In genomic region chr3:186569779-186570095, GRCh38 we compare ENCODE assay signal across 8 cellular contexts. TPM values are rescaled to one million over a fixed set of nuclear protein-coding genes. Genes with fewer than 3 reads are reported as not detected.
DNase-seq lines count a peak whose midpoint lies in the region; ATAC-seq and TF ChIP-seq lines count a peak whose summit lies in the region.

No MANE protein-coding gene starts in this region.

- no peaks in the 10 kb centered on the region for H3K9me3 ChIP-seq in HCT116 (ENCODE audit: control insufficient read depth in 1 of 2, insufficient read depth in 1 of 2, low read depth in 1 of 2, low read length in 2 of 2)
- no peaks in the 10 kb centered on the region for H3K9me3 ChIP-seq in right cardiac atrium (ENCODE audit: control insufficient read depth, low read length)

- H3K4me1 ChIP-seq in HCT116 (ENCODE audit: control insufficient read depth in 1 of 2, insufficient read depth in 2 of 2, low read length in 2 of 2) (peaks cover 11 to 32% of the 10 kb centered on the region in 2 experiments), right cardiac atrium (ENCODE audit: control insufficient read depth, insufficient read depth, low read length) (peaks cover 2% of the 10 kb centered on the region)

- peaks cover 72% of the 10 kb centered on the region for H3K79me2 ChIP-seq in HCT116 (ENCODE audit: insufficient read depth, low read length)

- H3K4me3 Mint-ChIP-seq in WTC11, result peak overlapping the region; percentile 88

- peak overlapping the region; percentile 89 for H3K9ac ChIP-seq in HCT116 (ENCODE audit: low read length)

- DNase-seq in HCT116 (ENCODE audit: low read depth, low spot score), result no peak
- no peak for DNase-seq in WTC11 (ENCODE audit: low spot score)
- DNase-seq in right cardiac atrium, result no peak
- no peak for DNase-seq in NCI-H1417 treated with DMSO at 0.1 percent for 48 hours (lab: John Stamatoyannopoulos, UW)

- no peak for TF ChIP-seq RAD21 in HCT116 (IDR thresholded peaks at IDR 0.05; ENCODE audit: low read depth)

- TF ChIP-seq CTCF in HCT116 (IDR thresholded peaks at IDR 0.05 in 2 of 3, conservative IDR thresholded peaks at IDR 0.05 in 1 of 3; ENCODE audit: borderline replicate concordance in 1 of 3, insufficient read depth in 1 of 3, low read depth in 2 of 3, low read length in 2 of 3) (no peak), WTC11 (IDR thresholded peaks at IDR 0.05) (no peak)

- RAD21 ChIA-PET in HCT116 (lab: Charles Lee; ENCODE audit: low non-redundant PET in 1 of 2, low total read pairs in 2 of 2, uncharacterized antibody in 2 of 2, unreplicated experiment in 2 of 2), result no interaction called here

- ATAC-seq in HCT116, result no peak
- no peak for ATAC-seq in WTC11
- ATAC-seq in right cardiac atrium, result no peak
- ATAC-seq in GM19455 (IDR thresholded peaks at IDR 0.05; ENCODE audit: unreplicated experiment), result no peak
- ATAC-seq in GM21526 (IDR thresholded peaks at IDR 0.05; ENCODE audit: low FRiP score, unreplicated experiment), result no peak
- no peak for ATAC-seq in HG02870 (IDR thresholded peaks at IDR 0.05; ENCODE audit: unreplicated experiment)

- peaks cover 31% of the 10 kb centered on the region for H3K4me1 Mint-ChIP-seq in WTC11

- H4K20me1 ChIP-seq in HCT116 (ENCODE audit: insufficient read depth), result no peaks in the 10 kb centered on the region

- no peak overlapping the region for H2AFZ ChIP-seq in HCT116 (ENCODE audit: low read depth, low read length, poor library complexity, severe bottlenecking)

- H3K27ac ChIP-seq in HCT116 (ENCODE audit: low read depth, low read length) (peak overlapping the region; percentile 44; the same call in 1 of the 2 replicates), right cardiac atrium (ENCODE audit: low read length) (peak overlapping the region; percentile 19), skin epidermis (peak overlapping the region in 15 of 21 experiments; percentile 10 to 91 (median 50))

- no peak for TF ChIP-seq POLR2A in HCT116 (IDR thresholded peaks at IDR 0.05; ENCODE audit: borderline replicate concordance, extremely low read depth, insufficient read depth, insufficient read length)

- peak overlapping the region; percentile 98 for H3K27ac Mint-ChIP-seq in WTC11

- peaks cover 11 to 16% of the 10 kb centered on the region in 2 experiments; a peak in 3 of 4 replicates for H3K36me3 ChIP-seq in HCT116 (ENCODE audit: control insufficient read depth in 1 of 2, insufficient read depth in 2 of 2, low read length in 2 of 2)

- no peaks in the 10 kb centered on the region for H3K9me3 Mint-ChIP-seq in WTC11

- TSS peak; percentile 79 for BruUV-seq in HCT116 (replicated peaks; lab: Mats Ljungman, UMichigan)

- H3K27me3 ChIP-seq in HCT116 (ENCODE audit: insufficient read depth, low read length), result no peaks in the 10 kb centered on the region
- H3K27me3 ChIP-seq in right cardiac atrium (ENCODE audit: control insufficient read depth, insufficient read depth), result no peaks in the 10 kb centered on the region

- H3K4me2 ChIP-seq in HCT116 (ENCODE audit: low read length), result peak overlapping the region; percentile 92

- POLR2A ChIA-PET in HCT116 (lab: Charles Lee) (interaction anchor here (0.8 to 1.6 kb wide), 10 partner anchors 11 to 214 kb away, joined by 3 to 9 read pairs (median 4); no protein-coding TSS in a partner anchor), WTC11 (lab: Charles Lee) (interaction anchor here (0.9 to 1.5 kb wide), 6 partner anchors 27 to 633 kb away, joined by 3 to 22 read pairs (median 5); partner anchors contain the start of genes EIF4A2 and RFC4)

- H3K4me3 ChIP-seq in HCT116 (replicated peaks in 1 of 2; ENCODE audit: low read depth in 1 of 2, low read length in 2 of 2), result peak overlapping the region; percentile 87 to 94
- H3K4me3 ChIP-seq in right cardiac atrium (ENCODE audit: low read length), result peak overlapping the region; percentile 51
- peak overlapping the region; percentile 41 to 96 (median 78) for H3K4me3 ChIP-seq in skin epidermis

- CTCF ChIA-PET in HCT116 (lab: Charles Lee) (interaction anchor here (0.9 to 1.4 kb wide), 6 partner anchors 19 to 292 kb away, joined by 3 to 7 read pairs (median 4); no protein-coding TSS in a partner anchor), WTC11 (lab: Charles Lee) (interaction anchor here (0.7 to 3.4 kb wide), 7 partner anchors 20 to 570 kb away, joined by 3 to 15 read pairs (median 7); partner anchors contain the start of gene RPL39L)

- 8% methylated on average over 7 of the region's 7 CpGs for WGBS in right cardiac atrium

- no peaks in the 10 kb centered on the region for H3K9me2 ChIP-seq in HCT116 (ENCODE audit: insufficient read depth)

- peaks cover 19% of the 10 kb centered on the region for H3K36me3 Mint-ChIP-seq in WTC11

- intact Hi-C loops in HCT116 (cut with micrococcal nuclease) (loop anchor here (2.0 to 5.0 kb wide), 3 partner anchors 183 to 461 kb away; partner anchors contain the start of genes ETV5 and RFC4), right cardiac atrium (cut with DNase I) (no loop called here)

- H3K27me3 Mint-ChIP-seq in WTC11 (ENCODE audit: low read depth), result no peaks in the 10 kb centered on the region

TF ChIP-seq in HCT116, 20 proteins besides CTCF, POLR2A, EP300 and RAD21 (continues in another document):
- TF ChIP-seq YY1 (IDR thresholded peaks at IDR 0.05; ENCODE audit: extremely low read depth, insufficient replicate concordance, low read depth, low read length) (no peak), SRF (IDR thresholded peaks at IDR 0.05; ENCODE audit: low read depth) (no peak), EZH2phosphoT487 (IDR thresholded peaks at IDR 0.05; ENCODE audit: borderline replicate concordance) (no peak)

TF ChIP-seq in WTC11, 78 proteins besides CTCF, POLR2A, EP300 and RAD21 (continues in another document):
- TF ChIP-seq E2F5 (CRISPR knock-in tag; IDR thresholded peaks at IDR 0.05) (no peak), ESRRA (CRISPR knock-in tag; IDR thresholded peaks at IDR 0.05; ENCODE audit: borderline replicate concordance) (no peak), NR1H2 (CRISPR knock-in tag; IDR thresholded peaks at IDR 0.05) (no peak), TP53 (CRISPR knock-in tag; IDR thresholded peaks at IDR 0.05) (no peak), HMGA2 (CRISPR knock-in tag; IDR thresholded peaks at IDR 0.05) (no peak), MLX (CRISPR knock-in tag; IDR thresholded peaks at IDR 0.05) (no peak), ZMAT4 (CRISPR knock-in tag; IDR thresholded peaks at IDR 0.05) (no peak), ERG (CRISPR knock-in tag; IDR thresholded peaks at IDR 0.05) (no peak), SMAD4 (CRISPR knock-in tag; IDR thresholded peaks at IDR 0.05) (no peak), TCF7 (CRISPR knock-in tag; IDR thresholded peaks at IDR 0.05; ENCODE audit: low read depth) (no peak), RELA (CRISPR knock-in tag; IDR thresholded peaks at IDR 0.05; ENCODE audit: borderline replicate concordance) (no peak), ZBTB21 (CRISPR knock-in tag; IDR thresholded peaks at IDR 0.05; ENCODE audit: borderline replicate concordance) (no peak)

RNA-seq across cellular contexts. Expression of gene DNAJB11, which starts 0.8 kb away (rescaled TPM):
- total RNA-seq in HCT116 (2021; ENCODE audit: unreplicated experiment), result 54.3 TPM
- 34.1 and 40.0 TPM in 2 replicates for polyA plus RNA-seq in HCT116 (2012)
- 44.2 to 56.3 TPM (median 47.8 TPM) in 3 replicates for total RNA-seq in WTC11 (2021)
- total RNA-seq in right cardiac atrium, result 10 to 100 TPM; 25.6 to 60.5 (median 41.6) TPM
- polyA plus RNA-seq in right cardiac atrium, result 51.6 TPM

RNA-seq across cellular contexts. Expression of gene TBCCD1, which starts 2.6 kb away (rescaled TPM):
- 16.8 TPM for total RNA-seq in HCT116 (2021; ENCODE audit: unreplicated experiment)
- 7.0 and 10.0 TPM in 2 replicates for polyA plus RNA-seq in HCT116 (2012)
- 10.6 to 11.5 TPM (median 11.3 TPM) in 3 replicates for total RNA-seq in WTC11 (2021)
- 1 to 10 TPM; 6.4 to 8.4 (median 7.5) TPM for total RNA-seq in right cardiac atrium
- polyA plus RNA-seq in right cardiac atrium, result 4.7 TPM

RNA-seq across cellular contexts. Expression of gene CRYGS, which starts 25.6 kb away (rescaled TPM):
- total RNA-seq in HCT116 (2021; ENCODE audit: unreplicated experiment) (4.3 TPM), WTC11 (2021) (1.7 to 2.9 TPM (median 1.9 TPM) in 3 replicates), right cardiac atrium (1 to 10 TPM; 1.6 to 2.0 (median 1.8) TPM)
- polyA plus RNA-seq in HCT116 (2012), result 2.0 and 3.5 TPM in 2 replicates
- 1.3 TPM for polyA plus RNA-seq in right cardiac atrium

RNA-seq across cellular contexts. Expression of gene AHSG, which starts 43.1 kb away (rescaled TPM):
- total RNA-seq in HCT116 (2021; ENCODE audit: unreplicated experiment), result 1.6 TPM
- 0.21 and 0.34 TPM in 2 replicates for polyA plus RNA-seq in HCT116 (2012)
- total RNA-seq in WTC11 (2021), result 1.5 to 1.9 TPM (median 1.8 TPM) in 3 replicates
- total RNA-seq in right cardiac atrium, result under 1 TPM in 1 of 4 donors, not detected in 3; 0.20 TPM
- 0.05 TPM for polyA plus RNA-seq in right cardiac atrium
